1 cellular context compared by ENCODE assay signal in genomic region chr14:50935126-50936090, GRCh38.
A peak's percentile ranks its signal among the peaks of the same experiment; 100 is the strongest.
TF ChIP-seq lines count a peak whose summit lies in the region.

No MANE protein-coding gene starts in this region.

TF ChIP-seq in HepG2, 621 proteins besides CTCF, POLR2A, EP300 and RAD21 (continued from another document and continues in another):
- TF ChIP-seq TFE3 (CRISPR knock-in tag; IDR thresholded peaks at IDR 0.05), result no peak; the same call in 1 of the 2 replicates
- TF ChIP-seq ZNF24 (IDR thresholded peaks at IDR 0.05), result no peak
- peak; percentile 81 for TF ChIP-seq TGIF2 (CRISPR knock-in tag; IDR thresholded peaks at IDR 0.05)
- TF ChIP-seq ELF1 (CRISPR knock-in tag; IDR thresholded peaks at IDR 0.05), result no peak
- no peak for TF ChIP-seq HOXA5 (CRISPR knock-in tag; IDR thresholded peaks at IDR 0.05)
- no peak for TF ChIP-seq ZNF180 (CRISPR knock-in tag; IDR thresholded peaks at IDR 0.05; ENCODE audit: borderline replicate concordance, low read depth)
- no peak for TF ChIP-seq ZC3H4 (CRISPR knock-in tag; IDR thresholded peaks at IDR 0.05; ENCODE audit: borderline replicate concordance)
- TF ChIP-seq ZNF792 (CRISPR knock-in tag; IDR thresholded peaks at IDR 0.05), result peak; percentile 66; the same call in 1 of the 2 replicates
- TF ChIP-seq ZNF563 (CRISPR knock-in tag; IDR thresholded peaks at IDR 0.05), result no peak
- peak; percentile 79; the same call in 1 of the 2 replicates for TF ChIP-seq MBD4 (IDR thresholded peaks at IDR 0.05; ENCODE audit: borderline replicate concordance, low read length)
- TF ChIP-seq MBNL3 (CRISPR knock-in tag; conservative IDR thresholded peaks at IDR 0.05), result no peak
- no peak for TF ChIP-seq ZNF605 (CRISPR knock-in tag; IDR thresholded peaks at IDR 0.05)
- TF ChIP-seq ZNF616 (CRISPR knock-in tag; IDR thresholded peaks at IDR 0.05; ENCODE audit: low read depth), result no peak
- no peak for TF ChIP-seq MYNN (CRISPR knock-in tag; IDR thresholded peaks at IDR 0.05; ENCODE audit: low read depth)
- peak; percentile 49; the same call in 1 of the 2 replicates for TF ChIP-seq ZNF788 (CRISPR knock-in tag; IDR thresholded peaks at IDR 0.05; ENCODE audit: borderline replicate concordance)
- TF ChIP-seq ZBTB49 (CRISPR knock-in tag; IDR thresholded peaks at IDR 0.05; ENCODE audit: borderline replicate concordance), result no peak
- peak; percentile 76 for TF ChIP-seq ZMYM4 (CRISPR knock-in tag; IDR thresholded peaks at IDR 0.05)
- TF ChIP-seq IRF1 (CRISPR knock-in tag; IDR thresholded peaks at IDR 0.05; ENCODE audit: low read depth), result no peak
- no peak for TF ChIP-seq ZBTB38 (CRISPR knock-in tag; IDR thresholded peaks at IDR 0.05)
- TF ChIP-seq ETV5 (CRISPR knock-in tag; IDR thresholded peaks at IDR 0.05; ENCODE audit: borderline replicate concordance), result no peak; the same call in 1 of the 2 replicates
- TF ChIP-seq ZNF564 (CRISPR knock-in tag; IDR thresholded peaks at IDR 0.05), result no peak
- TF ChIP-seq ZNF234 (CRISPR knock-in tag; conservative IDR thresholded peaks at IDR 0.05), result no peak
- no peak for TF ChIP-seq ZFP90 (CRISPR knock-in tag; IDR thresholded peaks at IDR 0.05; ENCODE audit: borderline replicate concordance)
- TF ChIP-seq ZNF468 (CRISPR knock-in tag; IDR thresholded peaks at IDR 0.05), result no peak
- no peak for TF ChIP-seq ZBTB8A (CRISPR knock-in tag; IDR thresholded peaks at IDR 0.05; ENCODE audit: borderline replicate concordance, low read depth)
- TF ChIP-seq YEATS4 (CRISPR knock-in tag; IDR thresholded peaks at IDR 0.05; ENCODE audit: borderline replicate concordance), result peak; percentile 78; the same call in 1 of the 2 replicates
- no peak for TF ChIP-seq PHF20 (CRISPR knock-in tag; IDR thresholded peaks at IDR 0.05)
- 0 out of 2 replicates have a peak, but pooled peaks have one; percentile 62 for TF ChIP-seq ZSCAN31 (CRISPR knock-in tag; IDR thresholded peaks at IDR 0.05; ENCODE audit: low read depth)
- TF ChIP-seq NFATC3 (CRISPR knock-in tag; IDR thresholded peaks at IDR 0.05), result no peak
- no peak for TF ChIP-seq ZNF333 (CRISPR knock-in tag; IDR thresholded peaks at IDR 0.05; ENCODE audit: borderline replicate concordance)
- TF ChIP-seq ZNF281 (CRISPR knock-in tag; IDR thresholded peaks at IDR 0.05; ENCODE audit: borderline replicate concordance), result no peak
- TF ChIP-seq HDAC1 (CRISPR knock-in tag; IDR thresholded peaks at IDR 0.05), result peak; percentile 75
- no peak for TF ChIP-seq ZNF577 (CRISPR knock-in tag; IDR thresholded peaks at IDR 0.05; ENCODE audit: borderline replicate concordance, low read depth)
- TF ChIP-seq ZFP1 (CRISPR knock-in tag; IDR thresholded peaks at IDR 0.05), result 0 out of 2 replicates have a peak, but pooled peaks have one; percentile 55
- TF ChIP-seq RBFOX2 (IDR thresholded peaks at IDR 0.05; ENCODE audit: low read depth, low read length), result no peak
- no peak for TF ChIP-seq KDM1A (CRISPR knock-in tag; IDR thresholded peaks at IDR 0.05)
- no peak for TF ChIP-seq CREB1 (IDR thresholded peaks at IDR 0.05)
- TF ChIP-seq CREB1 (CRISPR knock-in tag; IDR thresholded peaks at IDR 0.05), result 0 out of 2 replicates have a peak, but pooled peaks have one; percentile 50
- TF ChIP-seq NR2C2 (CRISPR knock-in tag; IDR thresholded peaks at IDR 0.05; ENCODE audit: borderline replicate concordance), result peak; percentile 89
- no peak for TF ChIP-seq MTERF4 (CRISPR knock-in tag; IDR thresholded peaks at IDR 0.05)
- TF ChIP-seq KIAA2018 (CRISPR knock-in tag; IDR thresholded peaks at IDR 0.05; ENCODE audit: borderline replicate concordance), result no peak
- TF ChIP-seq NCOA5 (CRISPR knock-in tag; IDR thresholded peaks at IDR 0.05), result no peak
- TF ChIP-seq ETV6 (CRISPR knock-in tag; conservative IDR thresholded peaks at IDR 0.05), result no peak
- no peak for TF ChIP-seq ZBTB1 (CRISPR knock-in tag; IDR thresholded peaks at IDR 0.05; ENCODE audit: borderline replicate concordance)
- TF ChIP-seq ZNF329 (CRISPR knock-in tag; IDR thresholded peaks at IDR 0.05; ENCODE audit: low read depth), result no peak
- TF ChIP-seq SIN3A (IDR thresholded peaks at IDR 0.05; ENCODE audit: borderline replicate concordance, low read depth, low read length), result 0 out of 2 replicates have a peak, but pooled peaks have one; percentile 51
- TF ChIP-seq ZNF674 (CRISPR knock-in tag; IDR thresholded peaks at IDR 0.05; ENCODE audit: low read depth), result no peak
- no peak for TF ChIP-seq ZNF326 (CRISPR knock-in tag; IDR thresholded peaks at IDR 0.05; ENCODE audit: borderline replicate concordance)
- TF ChIP-seq BRF2 (CRISPR knock-in tag; IDR thresholded peaks at IDR 0.05), result no peak
- no peak for TF ChIP-seq ZNF558 (CRISPR knock-in tag; IDR thresholded peaks at IDR 0.05; ENCODE audit: borderline replicate concordance)
- TF ChIP-seq SNAI1 (CRISPR knock-in tag; IDR thresholded peaks at IDR 0.05; ENCODE audit: borderline replicate concordance), result no peak
- peak; percentile 91 for TF ChIP-seq ZNF264 (CRISPR knock-in tag; IDR thresholded peaks at IDR 0.05)
- TF ChIP-seq PAX8 (CRISPR knock-in tag; IDR thresholded peaks at IDR 0.05; ENCODE audit: borderline replicate concordance), result no peak
